In genomic region chr7:90624128-90624980, GRCh38 we compare ENCODE assay signal across 11 cellular contexts. TPM values are rescaled to one million over a fixed set of nuclear protein-coding genes. Genes with fewer than 3 reads are reported as not detected.
DNase-seq lines count a peak whose midpoint lies in the region; ATAC-seq and TF ChIP-seq lines count a peak whose summit lies in the region.
"Had no signal": no experiment of that assay in that cellular context is flagged by ENCODE, and none has a peak within 500 bp of the region (broad histone marks: within the 10 kb centered on the region; RNA-seq: fewer than 3 reads in every experiment).

No MANE protein-coding gene starts in this region.

- H3K4me3 ChIP-seq in cardiac fibroblast (replicated peaks in 1 of 2; ENCODE audit: low read depth in 2 of 2, low read length in 2 of 2) (peak overlapping the region in 1 of 2 donors; percentile 20), lung (no peak overlapping the region)

- H3K4me1 ChIP-seq in lung (ENCODE audit: control insufficient read depth in 2 of 2, insufficient read depth in 2 of 2, low read length in 2 of 2) = peaks cover 10 to 31% of the 10 kb centered on the region in 2 donors

- no peaks in the 10 kb centered on the region for H3K27me3 ChIP-seq in lung (ENCODE audit: control insufficient read depth, insufficient read depth)

- no peak overlapping the region for H3K4me3 Mint-ChIP-seq in stimulated activated naive B cell treated with anti-CD40 and anti-IgM and Interleukin-4, amounts not matched to agents 10 μg/mL and 1 μg/mL and 100 μg/mL, for 72 hours

- H3K27ac Mint-ChIP-seq in stimulated activated naive B cell treated with anti-CD40 and anti-IgM and Interleukin-4, amounts not matched to agents 10 μg/mL and 1 μg/mL and 100 μg/mL, for 72 hours = no peak overlapping the region

- DNase-seq in A172 (ENCODE audit: low spot score) (peak; percentile 8), LHCN-M2 (ENCODE audit: low read depth) (peak; percentile 51), cardiac fibroblast (ENCODE audit: low read depth in 2 of 2) (peak; percentile 54 to 69), lung (ENCODE audit: low spot score) (no peak), NCI-H2171 treated with DMSO at 0.1 percent for 48 hours (lab: John Stamatoyannopoulos, UW) (no peak), AG08396 (ENCODE audit: low spot score) (no peak)
- DNase-seq in stimulated activated naive B cell treated with anti-CD40 and anti-IgM and Interleukin-4, amounts not matched to agents 10 μg/mL and 1 μg/mL and 100 μg/mL, for 72 hours = no peak
- DNase-seq: activated T-cell treated with anti-CD3 and anti-CD28 coated beads, Interleukin-2, amount 50 U/mL, for 1 hour; NCI-H446; T1000 had no signal

- H3K4me1 Mint-ChIP-seq in stimulated activated naive B cell treated with anti-CD40 and anti-IgM and Interleukin-4, amounts not matched to agents 10 μg/mL and 1 μg/mL and 100 μg/mL, for 72 hours = peaks cover 24 to 52% of the 10 kb centered on the region in 2 donors

- no peaks in the 10 kb centered on the region for H3K9me3 ChIP-seq in lung (ENCODE audit: control insufficient read depth in 2 of 2, insufficient read depth in 1 of 2, low read length in 1 of 2)

- H3K36me3 Mint-ChIP-seq in stimulated activated naive B cell treated with anti-CD40 and anti-IgM and Interleukin-4, amounts not matched to agents 10 μg/mL and 1 μg/mL and 100 μg/mL, for 72 hours = peaks cover 3 to 11% of the 10 kb centered on the region in 2 donors

- peak overlapping the region; percentile 37 to 58 for H3K27ac ChIP-seq in lung (ENCODE audit: low read depth in 1 of 2, low read length in 1 of 2)

- no peaks in the 10 kb centered on the region for H3K36me3 ChIP-seq in lung (ENCODE audit: control insufficient read depth in 2 of 2, insufficient read depth in 2 of 2, low read length in 2 of 2)

- TF ChIP-seq CTCF in cardiac fibroblast (IDR thresholded peaks at IDR 0.05; ENCODE audit: low read depth, low read length) = no peak
- no peak for TF ChIP-seq CTCF in lung (IDR thresholded peaks at IDR 0.05; ENCODE audit: control extremely low read depth, extremely low read depth)

- no peaks in the 10 kb centered on the region for H3K9me3 Mint-ChIP-seq in stimulated activated naive B cell treated with anti-CD40 and anti-IgM and Interleukin-4, amounts not matched to agents 10 μg/mL and 1 μg/mL and 100 μg/mL, for 72 hours

- H3K27me3 Mint-ChIP-seq in stimulated activated naive B cell treated with anti-CD40 and anti-IgM and Interleukin-4, amounts not matched to agents 10 μg/mL and 1 μg/mL and 100 μg/mL, for 72 hours = no peaks in the 10 kb centered on the region

- 62 to 74% methylated on average over 7 of the region's 7 CpGs for whole genome bisulfite sequencing in lung, 2 donors

- no peak for ATAC-seq in lung (ENCODE audit: insufficient read depth, low FRiP score)
- ATAC-seq in stimulated activated naive B cell treated with anti-CD40 and anti-IgM and Interleukin-4, amounts not matched to agents 10 μg/mL and 1 μg/mL and 100 μg/mL, for 72 hours (replicated peaks) = no peak
- no peak for ATAC-seq in GM21786 (IDR thresholded peaks at IDR 0.05; ENCODE audit: unreplicated experiment)

RNA-seq across cellular contexts. Expression of gene CDK14, which starts 28.2 kb away (rescaled TPM):
- total RNA-seq in A172 (2014; rRNA removed; shearing (Covaris generic)) = 19.6 and 22.3 TPM in 2 replicates
- total RNA-seq in LHCN-M2 (2014; rRNA removed) (23.4 and 23.6 TPM in 2 replicates), lung (100 to 1,000 TPM in 1 of 2 donors, 10 to 100 TPM in 1; 32.0 to 117 TPM)
- 8.0 TPM for polyA plus RNA-seq in LHCN-M2 (2012)
- 1 to 10 TPM; 4.3 to 5.9 TPM for polyA plus RNA-seq in lung

Comparison
In these comparisons a context has a peak if more than half of its experiments do, and no peak if none do; other contexts are left out.
1. DNase-seq: peak in A172 (single experiment), LHCN-M2 (single experiment) and cardiac fibroblast (2 of 2); none in lung (single experiment), stimulated activated naive B cell treated with anti-CD40 and anti-IgM and Interleukin-4, amounts not matched to agents 10 μg/mL and 1 μg/mL and 100 μg/mL, for 72 hours (single experiment), NCI-H2171 treated with DMSO at 0.1 percent for 48 hours (single experiment) and AG08396 (single experiment).